Comparison of ENCODE assay signal across 1 cellular context in genomic region chr5:150023136-150023535, GRCh38.
TF ChIP-seq lines count a peak whose summit lies in the region.

No MANE protein-coding gene starts in this region.

TF ChIP-seq in endothelial cell of umbilical vein, 7 proteins besides CTCF, POLR2A, EP300 and RAD21 (continued from another document):
- TF ChIP-seq JUN (IDR thresholded peaks at IDR 0.05; ENCODE audit: borderline replicate concordance, insufficient read depth, insufficient read length, low read depth): no peak
- TF ChIP-seq POLR2AphosphoS5 (IDR thresholded peaks at IDR 0.05; ENCODE audit: insufficient read depth, low read depth, low read length): no peak
- TF ChIP-seq FOS (IDR thresholded peaks at IDR 0.05; ENCODE audit: borderline replicate concordance, insufficient read depth, low read length): no peak
- TF ChIP-seq MAX (IDR thresholded peaks at IDR 0.05; ENCODE audit: insufficient read depth, insufficient read length): no peak
- no peak for TF ChIP-seq MYC (IDR thresholded peaks at IDR 0.05; ENCODE audit: low read depth, low read length)
